Comparison of ENCODE assay signal across 8 cellular contexts in the genomic region with DNA sequence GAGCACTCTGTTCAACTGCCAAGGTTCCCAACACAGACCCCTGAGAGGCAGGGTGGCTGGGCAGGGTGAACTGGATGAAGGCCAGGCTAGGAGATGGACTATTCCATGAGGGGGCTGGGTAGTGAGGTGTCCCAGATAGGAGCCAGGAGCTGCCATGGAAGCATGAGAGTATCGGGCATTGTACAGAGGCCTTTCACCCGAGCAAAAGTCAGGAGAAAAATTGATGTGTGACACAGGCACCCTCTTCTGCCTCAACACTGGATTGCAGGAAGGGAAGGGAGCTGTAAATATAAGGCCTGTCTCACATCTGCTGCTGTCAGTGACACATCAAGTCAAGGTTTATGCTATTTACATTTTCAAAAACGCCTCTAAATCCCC.
DNase-seq lines count a peak whose midpoint lies in the region; ATAC-seq and TF ChIP-seq lines count a peak whose summit lies in the region.
"Had no signal": no experiment of that assay in that cellular context is flagged by ENCODE, and none has a peak within 500 bp of the region (broad histone marks: within the 10 kb centered on the region; RNA-seq: fewer than 3 reads in every experiment).

No MANE protein-coding gene starts in this region.

- H3K36me3 ChIP-seq in transverse colon, result peaks cover 0 to 15% (median 4%) of the 10 kb centered on the region in 4 donors

- DNase-seq in NB4 (ENCODE audit: low read depth) (peak; percentile 43), cardiac fibroblast (ENCODE audit: low read depth in 2 of 2) (peak; percentile 72 to 82), left colon (no peak), transverse colon (no peak), OCI-M2 (lab: John Stamatoyannopoulos, UW; ENCODE audit: unreplicated experiment) (no peak), NCI-H82 (lab: John Stamatoyannopoulos, UW) (no peak)
- no peak for DNase-seq in activated CD4-positive, alpha-beta T cell treated with anti-CD3 and anti-CD28 coated beads, Interleukin-2, amount 10 ng/mL, durations not matched to agents 24 days and 14 days

- H3K4me3 ChIP-seq in NB4 (ENCODE audit: low read depth, low read length), result no peak overlapping the region
- H3K4me3 ChIP-seq in cardiac fibroblast (replicated peaks in 1 of 2; ENCODE audit: low read depth in 2 of 2, low read length in 2 of 2), result no peak overlapping the region
- H3K4me3 ChIP-seq in transverse colon, result no peak overlapping the region

- H3K27me3 ChIP-seq in transverse colon, result no peaks in the 10 kb centered on the region

- no peak overlapping the region for H3K4me3 Mint-ChIP-seq in activated CD4-positive, alpha-beta T cell treated with anti-CD3 and anti-CD28 coated beads, Interleukin-2, amount 10 ng/mL, durations not matched to agents 24 days and 14 days
- H3K4me3 Mint-ChIP-seq: memory B cell had no signal

- ATAC-seq in left colon, result peak; percentile 21

- no peaks in the 10 kb centered on the region for H3K9me3 ChIP-seq in transverse colon

- peaks cover 28% of the 10 kb centered on the region for H3K36me3 Mint-ChIP-seq in activated CD4-positive, alpha-beta T cell treated with anti-CD3 and anti-CD28 coated beads, Interleukin-2, amount 10 ng/mL, durations not matched to agents 24 days and 14 days (ENCODE audit: low read depth)

- WGBS in transverse colon (ENCODE audit: low coverage in 1 of 2), 2 donors, result 59% methylated on average over 3 of the region's 3 CpGs; no CpG with 5 or more reads in 1 of the 2 donors

- H3K4me1 Mint-ChIP-seq in activated CD4-positive, alpha-beta T cell treated with anti-CD3 and anti-CD28 coated beads, Interleukin-2, amount 10 ng/mL, durations not matched to agents 24 days and 14 days, result peaks cover 5% of the 10 kb centered on the region
- H3K4me1 Mint-ChIP-seq: memory B cell had no signal

- peak overlapping the region; percentile 45 to 80 (median 57) for H3K27ac ChIP-seq in transverse colon

- intact Hi-C loops in left colon (cut with DNase I, micrococcal nuclease) (no loop called here), transverse colon (cut with DNase I; ENCODE audit: low total_unique reads) (no loop called here)
- intact Hi-C loops in activated CD4-positive, alpha-beta T cell treated with anti-CD3 and anti-CD28 coated beads, Interleukin-2, amount 10 ng/mL, durations not matched to agents 24 days and 14 days (cut with micrococcal nuclease), result loop anchor here (1.0 to 5.0 kb wide), 3 partner anchors 76 to 127 kb away; a partner anchor contains a TSS

- no peaks in the 10 kb centered on the region for H3K27me3 Mint-ChIP-seq in activated CD4-positive, alpha-beta T cell treated with anti-CD3 and anti-CD28 coated beads, Interleukin-2, amount 10 ng/mL, durations not matched to agents 24 days and 14 days
- H3K27me3 Mint-ChIP-seq: memory B cell had no signal

- TF ChIP-seq CTCF in NB4 (IDR thresholded peaks at IDR 0.05; ENCODE audit: low read depth, low read length), result no peak
- TF ChIP-seq CTCF in cardiac fibroblast (IDR thresholded peaks at IDR 0.05; ENCODE audit: low read depth, low read length), result peak; percentile 59
- TF ChIP-seq CTCF in transverse colon (IDR thresholded peaks at IDR 0.05), result no peak

- no peak overlapping the region for H3K27ac Mint-ChIP-seq in activated CD4-positive, alpha-beta T cell treated with anti-CD3 and anti-CD28 coated beads, Interleukin-2, amount 10 ng/mL, durations not matched to agents 24 days and 14 days
- H3K27ac Mint-ChIP-seq: memory B cell had no signal

- TF ChIP-seq EP300 in transverse colon (IDR thresholded peaks at IDR 0.05; ENCODE audit: low read depth), result no peak

- no peaks in the 10 kb centered on the region for H3K9me3 Mint-ChIP-seq in activated CD4-positive, alpha-beta T cell treated with anti-CD3 and anti-CD28 coated beads, Interleukin-2, amount 10 ng/mL, durations not matched to agents 24 days and 14 days
- H3K9me3 Mint-ChIP-seq: memory B cell had no signal

- H3K4me1 ChIP-seq in transverse colon, result peaks cover 0 to 20% (median 3%) of the 10 kb centered on the region in 4 donors

- in situ Hi-C loops in transverse colon (cut with MboI; ENCODE audit: low pct_ligation_motif_present in 1 of 4, low pct_unique_long_range_greater_than_20kb in 1 of 4, low sequenced_read_pairs in 3 of 4), result no loop called here

- TF ChIP-seq POLR2A in NB4 (IDR thresholded peaks at IDR 0.05; ENCODE audit: extremely low read depth, insufficient read length) (no peak), transverse colon (IDR thresholded peaks at IDR 0.05) (no peak)

Comparison
In these comparisons a context has a peak if more than half of its experiments do, and no peak if none do; other contexts are left out.
1. DNase-seq: peak in NB4 (single experiment) and cardiac fibroblast (2 of 2); none in left colon (0 of 2), transverse colon (single experiment), OCI-M2 (single experiment), NCI-H82 (single experiment) and activated CD4-positive, alpha-beta T cell treated with anti-CD3 and anti-CD28 coated beads, Interleukin-2, amount 10 ng/mL, durations not matched to agents 24 days and 14 days (single experiment).